1 cellular context compared by ENCODE assay signal in genomic region chr12:43444940-43445564, GRCh38.
TF ChIP-seq lines count a peak whose summit lies in the region.

No MANE protein-coding gene starts in this region.

TF ChIP-seq in WTC11, 78 proteins besides CTCF, POLR2A, EP300 and RAD21 (continued from another document):
- TF ChIP-seq, protein P1, sequence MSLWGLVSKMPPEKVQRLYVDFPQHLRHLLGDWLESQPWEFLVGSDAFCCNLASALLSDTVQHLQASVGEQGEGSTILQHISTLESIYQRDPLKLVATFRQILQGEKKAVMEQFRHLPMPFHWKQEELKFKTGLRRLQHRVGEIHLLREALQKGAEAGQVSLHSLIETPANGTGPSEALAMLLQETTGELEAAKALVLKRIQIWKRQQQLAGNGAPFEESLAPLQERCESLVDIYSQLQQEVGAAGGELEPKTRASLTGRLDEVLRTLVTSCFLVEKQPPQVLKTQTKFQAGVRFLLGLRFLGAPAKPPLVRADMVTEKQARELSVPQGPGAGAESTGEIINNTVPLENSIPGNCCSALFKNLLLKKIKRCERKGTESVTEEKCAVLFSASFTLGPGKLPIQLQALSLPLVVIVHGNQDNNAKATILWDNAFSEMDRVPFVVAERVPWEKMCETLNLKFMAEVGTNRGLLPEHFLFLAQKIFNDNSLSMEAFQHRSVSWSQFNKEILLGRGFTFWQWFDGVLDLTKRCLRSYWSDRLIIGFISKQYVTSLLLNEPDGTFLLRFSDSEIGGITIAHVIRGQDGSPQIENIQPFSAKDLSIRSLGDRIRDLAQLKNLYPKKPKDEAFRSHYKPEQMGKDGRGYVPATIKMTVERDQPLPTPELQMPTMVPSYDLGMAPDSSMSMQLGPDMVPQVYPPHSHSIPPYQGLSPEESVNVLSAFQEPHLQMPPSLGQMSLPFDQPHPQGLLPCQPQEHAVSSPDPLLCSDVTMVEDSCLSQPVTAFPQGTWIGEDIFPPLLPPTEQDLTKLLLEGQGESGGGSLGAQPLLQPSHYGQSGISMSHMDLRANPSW (CRISPR knock-in tag; conservative IDR thresholded peaks at IDR 0.05; ENCODE audit: low read depth), result no peak
- TF ChIP-seq, protein P2, sequence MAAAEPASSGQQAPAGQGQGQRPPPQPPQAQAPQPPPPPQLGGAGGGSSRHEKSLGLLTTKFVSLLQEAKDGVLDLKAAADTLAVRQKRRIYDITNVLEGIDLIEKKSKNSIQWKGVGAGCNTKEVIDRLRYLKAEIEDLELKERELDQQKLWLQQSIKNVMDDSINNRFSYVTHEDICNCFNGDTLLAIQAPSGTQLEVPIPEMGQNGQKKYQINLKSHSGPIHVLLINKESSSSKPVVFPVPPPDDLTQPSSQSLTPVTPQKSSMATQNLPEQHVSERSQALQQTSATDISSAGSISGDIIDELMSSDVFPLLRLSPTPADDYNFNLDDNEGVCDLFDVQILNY (CRISPR knock-in tag; IDR thresholded peaks at IDR 0.05), result no peak
- TF ChIP-seq ZNF425 (CRISPR knock-in tag; conservative IDR thresholded peaks at IDR 0.05) (no peak), CBFB (CRISPR knock-in tag; IDR thresholded peaks at IDR 0.05; ENCODE audit: low read depth) (no peak), PRDM15 (CRISPR knock-in tag; IDR thresholded peaks at IDR 0.05) (no peak), ZNF232 (CRISPR knock-in tag; IDR thresholded peaks at IDR 0.05) (no peak)
